In genomic region chr2:28544915-28545589, GRCh38 we compare ENCODE assay signal across 1 cellular context.
TF ChIP-seq lines count a peak whose summit lies in the region.

No MANE protein-coding gene starts in this region.

TF ChIP-seq in IMR-90, 13 proteins besides CTCF, POLR2A, EP300 and RAD21:
- TF ChIP-seq RCOR1 (IDR thresholded peaks at IDR 0.05; ENCODE audit: insufficient replicate concordance, low read length) (no peak), CEBPB (IDR thresholded peaks at IDR 0.05; ENCODE audit: low read depth, low read length) (no peak), MAZ (IDR thresholded peaks at IDR 0.05; ENCODE audit: borderline replicate concordance, low read depth, low read length) (no peak), BHLHE40 (IDR thresholded peaks at IDR 0.05; ENCODE audit: low read depth, low read length) (no peak), NFE2L2 (IDR thresholded peaks at IDR 0.05; ENCODE audit: low read depth, low read length) (no peak), FOS (IDR thresholded peaks at IDR 0.05; ENCODE audit: low read depth, low read length) (no peak), MXI1 (IDR thresholded peaks at IDR 0.05; ENCODE audit: borderline replicate concordance, low read depth, low read length) (no peak), RFX5 (IDR thresholded peaks at IDR 0.05; ENCODE audit: low read depth, low read length) (no peak), MAFK (IDR thresholded peaks at IDR 0.05; ENCODE audit: low read depth, low read length) (no peak)
TF ChIP-seq in IMR-90: peak in this region for 0.
